In the genomic region with DNA sequence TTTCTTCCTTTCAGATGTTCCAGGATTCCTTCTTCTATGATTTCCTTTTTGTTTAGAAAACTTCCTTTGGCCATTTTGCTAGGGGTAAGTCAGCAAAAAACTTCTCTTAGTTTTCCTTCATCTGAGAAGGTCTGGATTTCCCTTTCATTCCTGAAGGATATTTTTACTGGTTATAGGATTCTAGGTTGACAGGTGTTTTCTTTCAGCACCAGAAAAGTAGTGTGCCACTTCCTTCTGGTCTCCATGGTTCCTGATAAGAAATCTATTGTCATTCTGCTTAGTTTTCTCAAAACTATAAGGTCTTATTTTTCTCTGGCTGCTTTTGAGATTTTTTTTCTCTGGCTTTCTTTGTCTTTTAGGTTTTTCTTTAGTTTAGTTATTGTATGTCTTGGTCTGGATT, we compare ENCODE assay signal across 27 cellular contexts. TPM values are rescaled to one million over a fixed set of nuclear protein-coding genes. Genes with fewer than 3 reads are reported as not detected.
DNase-seq lines count a peak whose midpoint lies in the region; ATAC-seq, FAIRE-seq and TF ChIP-seq lines count a peak whose summit lies in the region.
"Had no signal": no experiment of that assay in that cellular context is flagged by ENCODE, and none has a peak within 500 bp of the region (broad histone marks: within the 10 kb centered on the region; RNA-seq: fewer than 3 reads in every experiment).

No MANE protein-coding gene starts in this region.

- H4K20me1 ChIP-seq in K562 (replicated peaks; ENCODE audit: control insufficient read depth, insufficient read depth, low read length) = peaks cover 8% of the 10 kb centered on the region

- TF ChIP-seq CTCF in Calu3 (IDR thresholded peaks at IDR 0.05; ENCODE audit: unreplicated experiment) (no peak), K562 (IDR thresholded peaks at IDR 0.05 in 2 of 3, conservative IDR thresholded peaks at IDR 0.05 in 1 of 3; ENCODE audit: insufficient read depth in 2 of 3, low read depth in 1 of 3, low read length in 3 of 3) (no peak), lower lobe of right lung (IDR thresholded peaks at IDR 0.05) (no peak), BE2C (IDR thresholded peaks at IDR 0.05; ENCODE audit: low read depth, low read length) (no peak)

- H3K4me2 ChIP-seq in K562 (ENCODE audit: insufficient read depth, low read length) = no peak overlapping the region

- intact Hi-C loops in Calu3 (cut with micrococcal nuclease; ENCODE audit: unreplicated experiment) (no loop called here), K562 (cut with micrococcal nuclease) (no loop called here), lower lobe of right lung (cut with DNase I) (no loop called here)

- H3K4me1 Mint-ChIP-seq in Calu3 (ENCODE audit: low read depth, unreplicated experiment) = peaks cover 73% of the 10 kb centered on the region
- H3K4me1 Mint-ChIP-seq in memory B cell = peaks cover 45% of the 10 kb centered on the region

- BruUV-seq in Calu3 (replicated peaks; lab: Mats Ljungman, UMichigan) = no TSS peak
- no TSS peak for BruUV-seq in K562 (replicated peaks; lab: Mats Ljungman, UMichigan)

- H3K9me1 ChIP-seq in K562 (ENCODE audit: control insufficient read depth, insufficient read depth, low read length) = peaks cover 2% of the 10 kb centered on the region

- H3K9me3 Mint-ChIP-seq in Calu3 (ENCODE audit: low read depth, unreplicated experiment) (no peaks in the 10 kb centered on the region), memory B cell (peaks cover 4% of the 10 kb centered on the region)
- H3K9me3 Mint-ChIP-seq: CD14-positive monocyte had no signal

- H3K4me3 ChIP-seq in K562 (no peak overlapping the region), lower lobe of right lung (no peak overlapping the region), BE2C (ENCODE audit: low read depth, low read length) (no peak overlapping the region)
- H3K4me3 ChIP-seq: SJSA1 had no signal

- peak overlapping the region; percentile 54 for H3K27ac Mint-ChIP-seq in Calu3 (ENCODE audit: unreplicated experiment)
- H3K27ac Mint-ChIP-seq in memory B cell = peak overlapping the region; percentile 47
- H3K27ac Mint-ChIP-seq: B cell had no signal

- H3K4me1 ChIP-seq in K562 (replicated peaks in 1 of 2; ENCODE audit: control insufficient read depth in 2 of 2, insufficient read depth in 2 of 2, low read length in 2 of 2) (peaks cover 3 to 9% of the 10 kb centered on the region in 2 experiments), lower lobe of right lung (peaks cover 59% of the 10 kb centered on the region), BE2C (peaks cover 6% of the 10 kb centered on the region)

- POLR2A ChIA-PET in K562 (lab: Yijun Ruan, JAX) = no interaction called here

- H3K27me3 ChIP-seq in K562 (ENCODE audit: control insufficient read depth in 2 of 2, insufficient read depth in 2 of 2, low read length in 2 of 2) (no peaks in the 10 kb centered on the region), lower lobe of right lung (ENCODE audit: low read depth) (no peaks in the 10 kb centered on the region), BE2C (no peaks in the 10 kb centered on the region)
- H3K27me3 ChIP-seq: SJSA1 had no signal

- no peak for TF ChIP-seq POLR2A in K562 (conservative IDR thresholded peaks at IDR 0.05)

- in situ Hi-C loops in K562 (cut with MboI) = no loop called here

- H3K36me3 ChIP-seq in K562 (ENCODE audit: control insufficient read depth, insufficient read depth, low read length) = 0 out of 3 replicates have a peak, but pooled peaks cover 3% of the 10 kb centered on the region
- peaks cover 9% of the 10 kb centered on the region for H3K36me3 ChIP-seq in lower lobe of right lung
- H3K36me3 ChIP-seq in BE2C = no peaks in the 10 kb centered on the region

- no peak for TF ChIP-seq EP300 in K562 (IDR thresholded peaks at IDR 0.05; ENCODE audit: low read length)

- H3K27ac ChIP-seq in K562 (ENCODE audit: extremely low read depth, low read depth, low read length) (no peak overlapping the region), lower lobe of right lung (no peak overlapping the region)
- H3K27ac ChIP-seq: SJSA1 had no signal

- H3K27me3 Mint-ChIP-seq in Calu3 (ENCODE audit: unreplicated experiment) = no peaks in the 10 kb centered on the region
- no peaks in the 10 kb centered on the region for H3K27me3 Mint-ChIP-seq in memory B cell
- H3K27me3 Mint-ChIP-seq: B cell had no signal

- CTCF ChIA-PET in Calu3 (lab: Charles Lee) (no interaction called here), K562 (lab: Yijun Ruan, JAX; ENCODE audit: low intra/inter-chr PET ratio) (no interaction called here)

- no peak overlapping the region for H3K9ac ChIP-seq in K562 (ENCODE audit: insufficient read depth in 1 of 2, low read depth in 2 of 2, low read length in 2 of 2)

- TF ChIP-seq RAD21 in K562 (CRISPR knock-in tag; conservative IDR thresholded peaks at IDR 0.05 in 1 of 2, IDR thresholded peaks at IDR 0.05 in 1 of 2) = no peak

- DNase-seq in Calu3 = no peak
- peak; percentile 7 for DNase-seq in OCI-M1 (lab: John Stamatoyannopoulos, UW)
- no peak for DNase-seq in K562 (ENCODE audit: extremely low read depth in 1 of 4, low spot score in 3 of 4)
- no peak for DNase-seq in memory B cell (ENCODE audit: low spot score in 2 of 2)
- no peak for DNase-seq in lower lobe of right lung
- DNase-seq in BE2C = no peak
- DNase-seq: HCEC 1CT; Kasumi-1; MV-4-11; NCI-H1105 treated with DMSO at 0.1 percent for 48 hours; NCI-H146; NCI-H1930; NCI-H2107; NCI-H446; NCI-H524 treated with DMSO at 0.1 percent for 48 hours; NCI-H82; NK-92 treated with Interleukin-12 subunit alpha and Interleukin-12 subunit beta, amount 100 ng/mL, for 24 hours; Right ventricle myocardium superior; RPMI8226 had no signal

- ATAC-seq in K562 = no peak
- ATAC-seq in memory B cell (ENCODE audit: low read depth) = no peak
- no peak for ATAC-seq in lower lobe of right lung
- no peak for ATAC-seq in GM21717 (IDR thresholded peaks at IDR 0.05; ENCODE audit: unreplicated experiment)
- no peak for ATAC-seq in HG03457 (IDR thresholded peaks at IDR 0.05; ENCODE audit: unreplicated experiment)
- ATAC-seq: HepG2 had no signal

- H3K36me3 Mint-ChIP-seq in Calu3 (ENCODE audit: insufficient read depth, unreplicated experiment) (peaks cover 69% of the 10 kb centered on the region), memory B cell (peaks cover 25% of the 10 kb centered on the region)

- peaks cover 20% of the 10 kb centered on the region for H3K79me2 ChIP-seq in K562 (ENCODE audit: control insufficient read depth, insufficient read depth, low read length)

- H3K4me3 Mint-ChIP-seq in Calu3 (ENCODE audit: low read depth, unreplicated experiment) (no peak overlapping the region), memory B cell (no peak overlapping the region)
- H3K4me3 Mint-ChIP-seq: B cell, CD14-positive monocyte had no signal

- FAIRE-seq in K562 (lab: Jason Lieb, UNC) = no peak
- FAIRE-seq: D721Med, H1, HepG2 had no signal

- no peak overlapping the region for H2AFZ ChIP-seq in K562 (ENCODE audit: low read depth, low read length)

- no peaks in the 10 kb centered on the region; the same call in 1 of the 2 replicates for H3K9me3 ChIP-seq in K562 (replicated peaks; ENCODE audit: control insufficient read depth, insufficient read depth, low read depth, low read length)
- no peaks in the 10 kb centered on the region for H3K9me3 ChIP-seq in lower lobe of right lung
- no peaks in the 10 kb centered on the region for H3K9me3 ChIP-seq in BE2C
- H3K9me3 ChIP-seq: SJSA1 had no signal

TF ChIP-seq in K562, 482 proteins besides CTCF, POLR2A, EP300 and RAD21 (continues in another document):
- TF ChIP-seq THAP12 (CRISPR knock-in tag; IDR thresholded peaks at IDR 0.05) = no peak
- no peak for TF ChIP-seq KAT7 (CRISPR knock-in tag; IDR thresholded peaks at IDR 0.05; ENCODE audit: borderline replicate concordance)
- peak; percentile 14; the same call in 1 of the 2 replicates for TF ChIP-seq RFX1 (IDR thresholded peaks at IDR 0.05)
- TF ChIP-seq ZNF174 (CRISPR knock-in tag; IDR thresholded peaks at IDR 0.05) = no peak
- TF ChIP-seq BCL6 (CRISPR knock-in tag; IDR thresholded peaks at IDR 0.05) = no peak
- TF ChIP-seq TRIM28 (IDR thresholded peaks at IDR 0.05) = 0 out of 2 replicates have a peak, but pooled peaks have one; percentile 26

RNA-seq across cellular contexts. Expression of gene MPRIP, which starts 27.6 kb away (rescaled TPM):
- total RNA-seq in Calu3 (2022) = 338 and 423 TPM in 2 replicates
- 73.2 and 115 TPM in 2 replicates for total RNA-seq in K562 (2011; cell fraction: chromatin; rRNA removed; ENCODE audit: low replicate concordance)
- total RNA-seq in K562 (2011; cell fraction: nucleolus; rRNA removed) = 49.1 and 50.7 TPM in 2 replicates
- total RNA-seq in K562 (2011; cell fraction: nucleoplasm; rRNA removed) = 59.9 and 61.7 TPM in 2 replicates
- total RNA-seq in K562 (2014; rRNA removed) = 49.0 and 70.2 TPM in 2 replicates
- 29.2 and 33.4 TPM in 2 replicates for total RNA-seq in K562 (2014; rRNA removed; fragmentation: Illumina TruSeq; extraction: Trizol)
- total RNA-seq in K562 (2015; rRNA removed; fragmentation: Illumina TruSeq; extraction: Trizol) = 41.3 and 41.8 TPM in 2 replicates
- 71.0 and 72.6 TPM in 2 replicates for total RNA-seq in K562 (2021)
- polyA plus RNA-seq in K562 (2011; rRNA removed) = 22.8 and 28.6 TPM in 2 replicates
- polyA plus RNA-seq in K562 (2011; cell fraction: cytosol; rRNA removed) = 21.1 and 26.2 TPM in 2 replicates
- 35.5 and 45.4 TPM in 2 replicates for polyA plus RNA-seq in K562 (2011; cell fraction: nucleus; rRNA removed)
- polyA plus RNA-seq in K562 (2012) = 36.3 and 45.7 TPM in 2 replicates
- polyA plus RNA-seq in K562 (2014; fragmentation: Illumina TruSeq; extraction: Trizol) = 28.7 and 30.1 TPM in 2 replicates
- 10 to 100 TPM; 10.0 to 10.1 TPM for polyA plus RNA-seq in K562 (2014; fragmentation: Nextera tagmentation; extraction: Ambion mirVana)
- polyA plus RNA-seq in K562 (2014; rRNA removed) = 32.0 and 37.6 TPM in 2 replicates
- 30.8 and 32.1 TPM in 2 replicates for polyA minus RNA-seq in K562 (2011; rRNA and poly(A)+ RNA removed)
- polyA minus RNA-seq in K562 (2011; cell fraction: cytosol; rRNA and poly(A)+ RNA removed) = 20.0 and 30.2 TPM in 2 replicates
- polyA minus RNA-seq in K562 (2011; cell fraction: nucleus; rRNA and poly(A)+ RNA removed) = 21.0 and 28.3 TPM in 2 replicates
- total RNA-seq in lower lobe of right lung = 232 TPM
- polyA plus RNA-seq in BE2C (2012; ENCODE audit: insufficient read depth, insufficient read length, low read depth) = 159 TPM
